ENCODE assay signal across 20 cellular contexts in genomic region chr9:91417602-91418218, GRCh38. TPM values are rescaled to one million over a fixed set of nuclear protein-coding genes. Genes with fewer than 3 reads are reported as not detected.
A peak's percentile ranks its signal among the peaks of the same experiment; 100 is the strongest.
DNase-seq lines count a peak whose midpoint lies in the region; ATAC-seq and TF ChIP-seq lines count a peak whose summit lies in the region.
"Had no signal": no experiment of that assay in that cellular context is flagged by ENCODE, and none has a peak within 500 bp of the region (broad histone marks: within the 10 kb centered on the region; RNA-seq: fewer than 3 reads in every experiment).

No MANE protein-coding gene starts in this region.

- no peaks in the 10 kb centered on the region for H3K27me3 Mint-ChIP-seq in chondrocyte (ENCODE audit: low read depth)
- H3K27me3 Mint-ChIP-seq in progenitor cell of endocrine pancreas: no peaks in the 10 kb centered on the region

- H3K79me2 ChIP-seq in KMS-11 (ENCODE audit: insufficient read depth, low read depth): peaks cover 99% of the 10 kb centered on the region

- no peak overlapping the region for H2AFZ ChIP-seq in KMS-11 (ENCODE audit: low read depth)

- no peak overlapping the region; a peak in 2 of 22 replicates for H3K9ac ChIP-seq in BLaER1 treated with 17β-estradiol and CSF1 and Interleukin-3, amounts not matched to agents 10 nM and 100 nM
- H3K9ac ChIP-seq in KMS-11: no peak overlapping the region; the same call in 1 of the 2 replicates

- no peak overlapping the region for H3K4me3 ChIP-seq in BLaER1 treated with 17β-estradiol and CSF1 and Interleukin-3, amounts not matched to agents 10 nM and 100 nM
- H3K4me3 ChIP-seq in KMS-11 (IDR thresholded peaks at IDR 0.05; ENCODE audit: insufficient read depth, low read depth, low read length) (no peak overlapping the region), neutrophil (ENCODE audit: low read depth in 1 of 2, low read length in 1 of 2) (peak overlapping the region in 1 of 2 experiments; percentile 70)
- H3K4me3 ChIP-seq: body of pancreas, suprapubic skin had no signal

- TF ChIP-seq CTCF in KMS-11 (conservative IDR thresholded peaks at IDR 0.05; ENCODE audit: low read depth, low read length) (no peak), chondrocyte (IDR thresholded peaks at IDR 0.05) (no peak), neutrophil (IDR thresholded peaks at IDR 0.05) (no peak), progenitor cell of endocrine pancreas (IDR thresholded peaks at IDR 0.05; ENCODE audit: unreplicated experiment) (no peak)

- H4K20me1 ChIP-seq in BLaER1 treated with 17β-estradiol and CSF1 and Interleukin-3, amounts not matched to agents 10 nM and 100 nM: peaks cover 26 to 100% (median 98%) of the 10 kb centered on the region in 11 experiments; a peak in 19 of 22 replicates
- H4K20me1 ChIP-seq in KMS-11 (ENCODE audit: insufficient read depth): peaks cover 40% of the 10 kb centered on the region

- H3K9me3 ChIP-seq in BLaER1 treated with 17β-estradiol and CSF1 and Interleukin-3, amounts not matched to agents 10 nM and 100 nM (replicated peaks in 1 of 11): peaks cover 0 to 5% (median 0%) of the 10 kb centered on the region in 11 experiments; a peak in 2 of 22 replicates
- H3K9me3 ChIP-seq in neutrophil: no peaks in the 10 kb centered on the region
- H3K9me3 ChIP-seq: body of pancreas, suprapubic skin had no signal

- peak overlapping the region; percentile 99 for H3K27ac Mint-ChIP-seq in chondrocyte (ENCODE audit: unreplicated experiment)
- no peak overlapping the region for H3K27ac Mint-ChIP-seq in progenitor cell of endocrine pancreas
- H3K27ac Mint-ChIP-seq: B cell, H9 had no signal

- peaks cover 0 to 38% (median 24%) of the 10 kb centered on the region in 11 experiments; a peak in 13 of 22 replicates for H3K36me3 ChIP-seq in BLaER1 treated with 17β-estradiol and CSF1 and Interleukin-3, amounts not matched to agents 10 nM and 100 nM
- H3K36me3 ChIP-seq in KMS-11 (ENCODE audit: insufficient read depth): no peaks in the 10 kb centered on the region
- H3K36me3 ChIP-seq in neutrophil: no peaks in the 10 kb centered on the region
- H3K36me3 ChIP-seq: suprapubic skin had no signal

- H3K4me1 Mint-ChIP-seq in chondrocyte (ENCODE audit: low read depth): peaks cover 79% of the 10 kb centered on the region
- peaks cover 34% of the 10 kb centered on the region for H3K4me1 Mint-ChIP-seq in progenitor cell of endocrine pancreas (ENCODE audit: low read depth)

- H3K9me3 Mint-ChIP-seq in chondrocyte (ENCODE audit: low read depth) (no peaks in the 10 kb centered on the region), progenitor cell of endocrine pancreas (ENCODE audit: low read depth) (no peaks in the 10 kb centered on the region)
- H3K9me3 Mint-ChIP-seq: activated CD4-positive, alpha-beta memory T cell treated with anti-CD3 and anti-CD28 coated beads for 36 hours; H9 had no signal

- no peaks in the 10 kb centered on the region for H3K27me3 ChIP-seq in BLaER1 treated with 17β-estradiol and CSF1 and Interleukin-3, amounts not matched to agents 10 nM and 100 nM
- H3K27me3 ChIP-seq in KMS-11 (ENCODE audit: insufficient read depth, low read depth) (no peaks in the 10 kb centered on the region), neutrophil (no peaks in the 10 kb centered on the region)
- H3K27me3 ChIP-seq: body of pancreas, foreskin keratinocyte, suprapubic skin had no signal

- no peak overlapping the region for H3K4me3 Mint-ChIP-seq in chondrocyte (ENCODE audit: unreplicated experiment)
- no peak overlapping the region for H3K4me3 Mint-ChIP-seq in progenitor cell of endocrine pancreas (ENCODE audit: low read depth)
- H3K4me3 Mint-ChIP-seq: activated CD4-positive, alpha-beta memory T cell treated with anti-CD3 and anti-CD28 coated beads for 36 hours; B cell; H9 had no signal

- peak overlapping the region; percentile 0 to 95 (median 40); a peak in 15 of 22 replicates for H3K4me2 ChIP-seq in BLaER1 treated with 17β-estradiol and CSF1 and Interleukin-3, amounts not matched to agents 10 nM and 100 nM
- H3K4me2 ChIP-seq in KMS-11: peak overlapping the region; percentile 92; the same call in 1 of the 2 replicates

- H3K4me1 ChIP-seq in BLaER1 treated with 17β-estradiol and CSF1 and Interleukin-3, amounts not matched to agents 10 nM and 100 nM: peaks cover 30 to 92% (median 56%) of the 10 kb centered on the region in 10 experiments
- H3K4me1 ChIP-seq in KMS-11 (ENCODE audit: low read depth, poor library complexity, severe bottlenecking) (peaks cover 74% of the 10 kb centered on the region), neutrophil (ENCODE audit: control insufficient read depth in 1 of 2, insufficient read depth in 1 of 2, low read depth in 1 of 2, low read length in 1 of 2) (peaks cover 83 to 89% of the 10 kb centered on the region in 2 experiments)

- H3K36me3 Mint-ChIP-seq in chondrocyte (ENCODE audit: low read depth) (no peaks in the 10 kb centered on the region), progenitor cell of endocrine pancreas (ENCODE audit: insufficient read depth) (no peaks in the 10 kb centered on the region)

- DNase-seq in chondrocyte (ENCODE audit: low spot score) (no peak), hippocampal formation (lab: John Stamatoyannopoulos, UW) (no peak), progenitor cell of endocrine pancreas (ENCODE audit: low spot score, unreplicated experiment) (no peak)
- DNase-seq: activated CD4-positive, alpha-beta memory T cell treated with anti-CD3 and anti-CD28 coated beads for 36 hours; activated gamma-delta T cell; body of pancreas; effector CD8-positive, alpha-beta T cell; foreskin keratinocyte; H9; Karpas-422; midbrain; NCI-H1694; NCI-H748 treated with DMSO at 0.1 percent for 48 hours had no signal

- H3K27ac ChIP-seq in BLaER1 treated with 17β-estradiol and CSF1 and Interleukin-3, amounts not matched to agents 10 nM and 100 nM: peak overlapping the region in 8 of 11 experiments; percentile 5 to 99 (median 98); a peak in 10 of 22 replicates
- H3K27ac ChIP-seq in KMS-11 (peak overlapping the region; percentile 78; the same call in 1 of the 2 replicates), neutrophil (peak overlapping the region; percentile 99)
- H3K27ac ChIP-seq: foreskin keratinocyte had no signal

- ATAC-seq in HG02938 (IDR thresholded peaks at IDR 0.05; ENCODE audit: unreplicated experiment): no peak
- ATAC-seq in HG02610 (IDR thresholded peaks at IDR 0.05; ENCODE audit: unreplicated experiment): no peak
- ATAC-seq: body of pancreas, foreskin keratinocyte had no signal

RNA-seq across cellular contexts. Expression of gene NFIL3, which starts 5.9 kb away (rescaled TPM):
- total RNA-seq in chondrocyte (22.5 to 43.3 TPM (median 43.2 TPM) in 3 replicates), progenitor cell of endocrine pancreas (21.7 and 22.0 TPM in 2 replicates)

RNA-seq across cellular contexts. Expression of gene AUH, which starts 56.0 kb away (rescaled TPM):
- 8.8 to 11.5 TPM (median 9.1 TPM) in 3 replicates for total RNA-seq in chondrocyte
- total RNA-seq in progenitor cell of endocrine pancreas: 24.9 and 31.1 TPM in 2 replicates
